ENCODE assay signal across 15 cellular contexts in the genomic region with DNA sequence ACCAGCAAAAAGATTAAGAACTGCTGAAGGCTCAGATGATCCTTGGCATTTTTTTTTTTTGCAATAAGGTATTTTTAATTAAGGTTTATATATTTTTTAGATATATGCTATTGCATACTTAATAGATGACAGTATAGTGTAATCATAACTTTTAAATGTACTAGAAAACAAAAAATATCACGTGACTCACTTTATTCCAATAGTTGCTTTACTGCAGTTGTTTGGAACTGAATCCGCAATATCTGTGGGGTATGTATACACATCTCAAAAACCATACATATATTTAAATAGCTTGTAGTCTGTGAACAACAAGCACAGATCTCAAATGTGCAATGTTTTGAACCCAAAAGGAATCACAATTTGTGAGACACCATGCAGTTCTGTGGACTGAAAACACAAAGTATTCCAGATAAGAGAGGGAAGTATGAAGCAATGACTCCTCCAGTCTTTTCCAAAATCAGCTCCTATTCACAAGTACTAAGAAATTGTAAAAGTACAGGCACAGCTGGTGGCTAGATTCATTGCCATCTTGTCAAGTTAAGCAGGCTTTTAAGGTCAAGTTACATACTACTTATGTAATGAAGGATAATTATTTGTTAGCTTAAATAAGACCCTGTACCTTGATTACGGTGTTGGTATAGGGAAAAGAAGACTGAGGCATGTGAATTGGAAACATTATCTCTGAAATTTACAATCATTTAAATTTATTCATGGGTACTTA.
"Had no signal": no experiment of that assay in that cellular context is flagged by ENCODE, and none has a peak within 500 bp of the region (broad histone marks: within the 10 kb centered on the region; RNA-seq: fewer than 3 reads in every experiment).

No MANE protein-coding gene starts in this region.

- H3K9me3 ChIP-seq: breast epithelium, esophagus muscularis mucosa, lower lobe of right lung had no signal

- H3K27ac ChIP-seq: breast epithelium, esophagus muscularis mucosa, lower lobe of right lung, skin epidermis had no signal

- H3K4me3 ChIP-seq: breast epithelium, esophagus muscularis mucosa, lower lobe of right lung, skin epidermis had no signal

- H3K4me1 ChIP-seq: breast epithelium, esophagus muscularis mucosa, lower lobe of right lung had no signal

- DNase-seq: activated CD4-positive, alpha-beta T cell treated with anti-CD3 and anti-CD28 coated beads for 48 hours; activated CD8-positive, alpha-beta memory T cell treated with anti-CD3 and anti-CD28 coated beads, Interleukin-2, amount 50 U/mL, for 48 hours; activated CD8-positive, alpha-beta T cell treated with anti-CD3 and anti-CD28 coated beads, Interleukin-2, amount 10 ng/mL, durations not matched to agents 7 days and 5 days; activated naive CD8-positive, alpha-beta T cell treated with anti-CD3 and anti-CD28 coated beads, Interleukin-2, amount 10 ng/mL, durations not matched to agents 7 days and 5 days; anterior cingulate cortex; foreskin melanocyte; head of caudate nucleus; lower lobe of right lung; naive B cell; retina; stimulated activated CD4-positive, alpha-beta T cell treated with anti-CD3 and anti-CD28 coated beads, Interleukin-4, amount 100 ng/mL, for 4 hours had no signal

- H3K27me3 ChIP-seq: breast epithelium, esophagus muscularis mucosa had no signal

- H3K36me3 ChIP-seq: breast epithelium, esophagus muscularis mucosa, lower lobe of right lung had no signal

- ATAC-seq: activated CD8-positive, alpha-beta T cell treated with anti-CD3 and anti-CD28 coated beads, Interleukin-2, amount 10 ng/mL, durations not matched to agents 7 days and 5 days; lower lobe of right lung; WTC11 had no signal
